In the genomic region with DNA sequence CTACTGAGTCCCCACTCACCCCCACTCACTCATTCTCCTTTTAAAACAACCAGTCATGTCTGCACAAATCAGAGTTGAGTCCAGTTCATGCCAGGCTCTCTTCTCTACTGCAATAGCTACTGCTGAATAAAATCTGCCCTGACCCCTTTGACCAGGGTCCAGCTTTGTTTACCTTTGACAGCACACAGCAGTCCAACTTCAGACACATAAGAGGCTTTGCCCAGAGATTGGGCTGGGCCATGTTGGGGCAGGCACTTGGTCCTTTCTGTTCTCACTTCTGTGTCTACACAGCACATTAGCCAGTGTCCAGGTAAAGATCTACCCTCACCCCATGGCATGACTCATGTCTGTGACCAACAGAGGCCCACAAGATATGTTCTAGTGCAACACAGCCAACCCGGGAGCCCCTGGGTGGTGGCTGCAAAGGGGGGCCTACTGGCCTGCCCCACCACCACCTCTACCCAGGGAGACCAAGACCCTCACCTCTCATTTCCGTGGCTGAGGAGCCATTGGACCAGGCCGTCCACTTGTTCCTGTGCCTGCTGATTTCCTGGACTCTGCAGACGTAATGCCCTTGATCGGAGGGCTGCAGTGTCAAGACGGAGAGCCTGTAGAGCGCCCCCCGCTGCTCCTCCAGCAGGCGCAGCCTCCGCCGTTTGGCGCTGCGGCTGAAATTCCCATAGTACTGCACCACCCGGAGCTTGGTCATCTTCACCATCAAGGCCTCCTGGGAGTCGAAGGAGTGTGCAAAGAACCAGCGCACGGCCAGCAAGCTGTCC, we compare ENCODE assay signal across 1 cellular context.
A peak's percentile ranks its signal among the peaks of the same experiment; 100 is the strongest.
TF ChIP-seq lines count a peak whose summit lies in the region.

No MANE protein-coding gene starts in this region.

TF ChIP-seq in HepG2, 621 proteins besides CTCF, POLR2A, EP300 and RAD21:
- TF ChIP-seq ZNF44 (CRISPR knock-in tag; IDR thresholded peaks at IDR 0.05) (0 out of 2 replicates have a peak, but pooled peaks have one; percentile 71), HNF4A (CRISPR knock-in tag; IDR thresholded peaks at IDR 0.05) (0 out of 2 replicates have a peak, but pooled peaks have one; percentile 11), ZNF235 (CRISPR knock-in tag; IDR thresholded peaks at IDR 0.05; ENCODE audit: borderline replicate concordance) (no peak)
